In the genomic region with DNA sequence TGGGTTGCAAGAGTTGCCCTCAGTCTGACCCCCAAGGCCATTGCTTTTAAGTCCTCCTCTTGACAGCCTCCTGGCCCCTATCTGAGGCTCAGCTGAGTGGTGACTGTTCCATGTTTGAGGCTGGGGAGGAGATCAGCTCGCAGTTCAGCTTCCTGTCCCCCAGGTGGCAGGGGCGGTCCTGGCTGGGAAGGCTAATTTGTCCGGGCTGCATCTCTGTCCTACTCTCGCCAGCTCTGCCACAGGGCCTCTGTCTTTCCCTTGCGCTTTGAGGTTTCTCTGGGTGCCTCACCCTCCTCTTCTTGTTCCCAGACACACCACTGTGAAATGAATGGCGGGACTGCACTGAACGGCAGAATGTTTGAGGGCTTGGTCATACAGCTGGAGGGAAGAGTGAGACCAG, we compare ENCODE assay signal across 9 cellular contexts.
A peak's percentile ranks its signal among the peaks of the same experiment; 100 is the strongest.
DNase-seq lines count a peak whose midpoint lies in the region; ATAC-seq and TF ChIP-seq lines count a peak whose summit lies in the region.
"Had no signal": no experiment of that assay in that cellular context is flagged by ENCODE, and none has a peak within 500 bp of the region (broad histone marks: within the 10 kb centered on the region; RNA-seq: fewer than 3 reads in every experiment).

No MANE protein-coding gene starts in this region.

- H3K27me3 Mint-ChIP-seq in Calu3 (ENCODE audit: unreplicated experiment), result peaks cover 27% of the 10 kb centered on the region

- H3K36me3 ChIP-seq in OCI-LY1 (ENCODE audit: insufficient read depth, low read length), result no peaks in the 10 kb centered on the region
- H3K36me3 ChIP-seq in esophagus squamous epithelium, result no peaks in the 10 kb centered on the region

- peaks cover 2% of the 10 kb centered on the region for H3K9me3 Mint-ChIP-seq in Calu3 (ENCODE audit: low read depth, unreplicated experiment)

- H3K4me2 ChIP-seq in OCI-LY1 (ENCODE audit: low read length), result no peak overlapping the region

- H3K9ac ChIP-seq in OCI-LY1 (ENCODE audit: low read length), result no peak overlapping the region

- no TSS peak for BruUV-seq in Calu3 (replicated peaks; lab: Mats Ljungman, UMichigan)

- H3K27ac Mint-ChIP-seq in Calu3 (ENCODE audit: unreplicated experiment), result no peak overlapping the region

- no peaks in the 10 kb centered on the region for H3K27me3 ChIP-seq in OCI-LY1 (ENCODE audit: insufficient read depth, low read length)
- H3K27me3 ChIP-seq in esophagus squamous epithelium, result peaks cover 0 to 18% (median 0%) of the 10 kb centered on the region in 4 donors

- no peaks in the 10 kb centered on the region for H3K9me2 ChIP-seq in OCI-LY1 (ENCODE audit: low read depth, low read length)

- no peaks in the 10 kb centered on the region for H3K79me2 ChIP-seq in OCI-LY1 (ENCODE audit: insufficient read depth, low read length)

- H3K4me3 ChIP-seq in OCI-LY1 (ENCODE audit: low read depth, low read length, poor library complexity, severe bottlenecking) (no peak overlapping the region), esophagus squamous epithelium (no peak overlapping the region)
- H3K4me3 ChIP-seq: SK-N-MC had no signal

- no peaks in the 10 kb centered on the region for H4K20me1 ChIP-seq in OCI-LY1 (ENCODE audit: insufficient read depth, low read length)

- 34 to 56% methylated on average over 6 to 7 of the region's 7 CpGs for WGBS in esophagus squamous epithelium, 2 donors

- no peak for TF ChIP-seq CTCF in Calu3 (IDR thresholded peaks at IDR 0.05; ENCODE audit: unreplicated experiment)
- peak; percentile 41 for TF ChIP-seq CTCF in OCI-LY1 (IDR thresholded peaks at IDR 0.05; ENCODE audit: low read length)
- peak in 5 of 6 experiments; percentile 25 to 77 (median 54) for TF ChIP-seq CTCF in esophagus squamous epithelium (IDR thresholded peaks at IDR 0.05)

- ATAC-seq in GM21717 (IDR thresholded peaks at IDR 0.05; ENCODE audit: unreplicated experiment) (no peak), HG03378 (IDR thresholded peaks at IDR 0.05; ENCODE audit: unreplicated experiment) (no peak)

- DNase-seq in Calu3 (peak; percentile 56), HK-2 (ENCODE audit: unreplicated experiment) (peak; percentile 41), esophagus squamous epithelium (lab: John Stamatoyannopoulos, UW) (no peak)
- DNase-seq in stimulated activated CD8-positive, alpha-beta memory T cell treated with anti-CD3 and anti-CD28 coated beads, Interleukin-4, amount 100 ng/mL, for 48 hours, result peak; percentile 33
- DNase-seq in activated CD4-positive, CD25-positive, alpha-beta regulatory T cell treated with anti-CD3 and anti-CD28 coated beads, Interleukin-2, amount 50 U/mL, for 72 hours, result no peak

- no peak overlapping the region for H3K27ac ChIP-seq in OCI-LY1 (ENCODE audit: low read depth, low read length, poor library complexity, severe bottlenecking)
- H3K27ac ChIP-seq in esophagus squamous epithelium, result no peak overlapping the region
- H3K27ac ChIP-seq: SK-N-MC had no signal

- TF ChIP-seq POLR2A in esophagus squamous epithelium (IDR thresholded peaks at IDR 0.05), result no peak

- CTCF ChIA-PET in Calu3 (lab: Charles Lee), result interaction anchor here (0.8 to 1.3 kb wide), 3 partner anchors 10 to 368 kb away, joined by 3 to 10 read pairs (median 3); no protein-coding TSS in a partner anchor

- no peaks in the 10 kb centered on the region for H3F3A ChIP-seq in OCI-LY1 (ENCODE audit: insufficient read depth, low read length)

- H3K36me3 Mint-ChIP-seq in Calu3 (ENCODE audit: insufficient read depth, unreplicated experiment), result no peaks in the 10 kb centered on the region

- intact Hi-C loops in Calu3 (cut with micrococcal nuclease; ENCODE audit: unreplicated experiment) (loop anchor here (1.0 to 5.0 kb wide), 2 partner anchors 47 to 367 kb away; no protein-coding TSS in a partner anchor), esophagus squamous epithelium (cut with DNase I) (no loop called here)

- H3K4me1 Mint-ChIP-seq in Calu3 (ENCODE audit: low read depth, unreplicated experiment), result peaks cover 8% of the 10 kb centered on the region

- no peaks in the 10 kb centered on the region for H3K4me1 ChIP-seq in OCI-LY1 (ENCODE audit: insufficient read depth, low read length, severe bottlenecking)
- H3K4me1 ChIP-seq in esophagus squamous epithelium, result peaks cover 0 to 22% (median 16%) of the 10 kb centered on the region in 3 donors

- no peak overlapping the region for H2AFZ ChIP-seq in OCI-LY1 (ENCODE audit: low read length)

- H3K4me3 Mint-ChIP-seq in Calu3 (ENCODE audit: low read depth, unreplicated experiment), result no peak overlapping the region

- no peaks in the 10 kb centered on the region for H3K9me3 ChIP-seq in OCI-LY1 (ENCODE audit: low read length)
- no peaks in the 10 kb centered on the region for H3K9me3 ChIP-seq in esophagus squamous epithelium

Comparison
In these comparisons a context has a peak if more than half of its experiments do, and no peak if none do; other contexts are left out.
1. DNase-seq: peak in Calu3 (single experiment), HK-2 (single experiment) and stimulated activated CD8-positive, alpha-beta memory T cell treated with anti-CD3 and anti-CD28 coated beads, Interleukin-4, amount 100 ng/mL, for 48 hours (single experiment); none in esophagus squamous epithelium (single experiment) and activated CD4-positive, CD25-positive, alpha-beta regulatory T cell treated with anti-CD3 and anti-CD28 coated beads, Interleukin-2, amount 50 U/mL, for 72 hours (single experiment).